ENCODE assay signal across 2 cellular contexts in genomic region chr12:46269429-46270241, GRCh38.
TF ChIP-seq lines count a peak whose summit lies in the region.

No MANE protein-coding gene starts in this region.

TF ChIP-seq in endothelial cell of umbilical vein, 7 proteins besides CTCF, POLR2A, EP300 and RAD21:
- TF ChIP-seq GATA2 (IDR thresholded peaks at IDR 0.05; ENCODE audit: insufficient read depth, insufficient read length, low read depth, low read length) (no peak), POLR2AphosphoS5 (IDR thresholded peaks at IDR 0.05; ENCODE audit: insufficient read depth, low read depth, low read length) (peak; percentile 15), MAX (IDR thresholded peaks at IDR 0.05; ENCODE audit: insufficient read depth, insufficient read length) (no peak), MYC (IDR thresholded peaks at IDR 0.05; ENCODE audit: low read depth, low read length) (no peak), EZH2 (IDR thresholded peaks at IDR 0.05; ENCODE audit: borderline replicate concordance, low read depth, low read length, severe bottlenecking) (no peak), FOS (IDR thresholded peaks at IDR 0.05; ENCODE audit: borderline replicate concordance, insufficient read depth, low read length) (peak; percentile 6)

TF ChIP-seq in neural cell, 6 proteins besides CTCF, POLR2A, EP300 and RAD21:
- TF ChIP-seq POLR2AphosphoS5 (IDR thresholded peaks at IDR 0.05) (peak; percentile 43), REST (IDR thresholded peaks at IDR 0.05; ENCODE audit: borderline replicate concordance) (no peak)
